ENCODE assay signal across 8 cellular contexts in genomic region chr2:86037141-86037794, GRCh38.
A peak's percentile ranks its signal among the peaks of the same experiment; 100 is the strongest.
DNase-seq lines count a peak whose midpoint lies in the region; ATAC-seq, FAIRE-seq and TF ChIP-seq lines count a peak whose summit lies in the region.

No MANE protein-coding gene starts in this region.

- H3K27me3 ChIP-seq in mammary epithelial cell (ENCODE audit: insufficient read depth, low read length), result no peaks in the 10 kb centered on the region
- H3K27me3 ChIP-seq in left lung, result no peaks in the 10 kb centered on the region

- DNase-seq in GM04504 (ENCODE audit: low read depth), result peak; percentile 93
- no peak for DNase-seq in T-helper 17 cell
- peak; percentile 15 for DNase-seq in mammary epithelial cell
- peak; percentile 79 to 89 for DNase-seq in left lung
- peak; percentile 43 for DNase-seq in stimulated activated CD8-positive, alpha-beta memory T cell treated with anti-CD3 and anti-CD28 coated beads, Interleukin-4, amount 100 ng/mL, for 24 hours (ENCODE audit: low read depth)
- DNase-seq in urothelium cell line (ENCODE audit: low spot score), result no peak

- H2AFZ ChIP-seq in mammary epithelial cell (ENCODE audit: low read depth, low read length), result no peak overlapping the region

- no peak overlapping the region for H3K4me3 ChIP-seq in mammary epithelial cell (replicated peaks in 1 of 3; ENCODE audit: insufficient read depth in 1 of 3, low read depth in 2 of 3, low read length in 3 of 3)
- H3K4me3 ChIP-seq in left lung, result no peak overlapping the region

- peaks cover 23% of the 10 kb centered on the region for H3K36me3 ChIP-seq in mammary epithelial cell (ENCODE audit: insufficient read depth, low read length)
- H3K36me3 ChIP-seq in left lung, result peaks cover 0 to 53% of the 10 kb centered on the region in 2 donors

- no peak overlapping the region for H3K9ac ChIP-seq in mammary epithelial cell (ENCODE audit: insufficient read depth, low read length)

- intact Hi-C loops in mammary epithelial cell (cut with micrococcal nuclease) (loop anchor here (1.0 kb wide), 1 partner anchor 210 kb away; no protein-coding TSS in a partner anchor), left lung (cut with DNase I) (no loop called here)

- WGBS in mammary epithelial cell (ENCODE audit: low coverage, missing lambda C conversion rate), result 83% methylated on average over 7 of the region's 12 CpGs

- H3K4me3 Mint-ChIP-seq in T-helper 17 cell, result peak overlapping the region; percentile 84

- no peak for ATAC-seq in T-helper 17 cell
- ATAC-seq in left lung, result peak; percentile 71
- no peak for ATAC-seq in HG03432 (IDR thresholded peaks at IDR 0.05; ENCODE audit: unreplicated experiment)
- no peak for ATAC-seq in HG02571 (IDR thresholded peaks at IDR 0.05; ENCODE audit: unreplicated experiment)

- in situ Hi-C loops in mammary epithelial cell (cut with MboI; ENCODE audit: low sequenced_read_pairs in 2 of 2), result no loop called here

- H3K27ac Mint-ChIP-seq in T-helper 17 cell, result peak overlapping the region; percentile 98

- H3K27ac ChIP-seq in mammary epithelial cell (ENCODE audit: insufficient read depth, low read depth, low read length), result no peak overlapping the region
- H3K27ac ChIP-seq in left lung, result peak overlapping the region; percentile 90 to 97

- H3K4me2 ChIP-seq in mammary epithelial cell (ENCODE audit: insufficient read depth, low read depth, low read length), result no peak overlapping the region

- TF ChIP-seq CTCF in mammary epithelial cell (conservative IDR thresholded peaks at IDR 0.05 in 1 of 2, IDR thresholded peaks at IDR 0.05 in 1 of 2; ENCODE audit: extremely low read depth in 1 of 2, insufficient read depth in 1 of 2, low read depth in 1 of 2, low read length in 2 of 2) (no peak), left lung (IDR thresholded peaks at IDR 0.05) (no peak)

- peaks cover 63% of the 10 kb centered on the region for H3K4me1 Mint-ChIP-seq in T-helper 17 cell

- CTCF ChIA-PET in mammary epithelial cell (lab: Charles Lee; ENCODE audit: low non-redundant PET), result interaction anchor here (1.0 to 1.7 kb wide), 2 partner anchors 148 to 210 kb away, joined by 3 to 6 read pairs; no protein-coding TSS in a partner anchor

- FAIRE-seq in urothelium cell line (lab: Jason Lieb, UNC), result no peak

- H3K9me3 ChIP-seq in T-helper 17 cell (ENCODE audit: control insufficient read depth, low read length, poor library complexity, severe bottlenecking) (no peaks in the 10 kb centered on the region), mammary epithelial cell (replicated peaks; ENCODE audit: insufficient read depth, low read length) (no peaks in the 10 kb centered on the region), left lung (no peaks in the 10 kb centered on the region)

- H3K36me3 Mint-ChIP-seq in T-helper 17 cell (ENCODE audit: low read depth), result peaks cover 3% of the 10 kb centered on the region

- dilution Hi-C loops in mammary epithelial cell (cut with HindIII; ENCODE audit: low sequenced_read_pairs), result loop anchor here (5.0 kb wide), 1 partner anchor 45 kb away; no protein-coding TSS in a partner anchor

- H4K20me1 ChIP-seq in mammary epithelial cell (ENCODE audit: insufficient read depth, low read length), result no peaks in the 10 kb centered on the region

- H3K27me3 Mint-ChIP-seq in T-helper 17 cell, result no peaks in the 10 kb centered on the region

- H3K79me2 ChIP-seq in mammary epithelial cell (ENCODE audit: insufficient read depth, low read length), result no peaks in the 10 kb centered on the region

- no TSS peak for BruUV-seq in mammary epithelial cell (replicated peaks; lab: Mats Ljungman, UMichigan)

- H3K4me1 ChIP-seq in mammary epithelial cell (ENCODE audit: insufficient read depth, low read length) (peaks cover 27% of the 10 kb centered on the region), left lung (peaks cover 43 to 49% of the 10 kb centered on the region in 2 donors)

Comparison
In these comparisons a context has a peak if more than half of its experiments do, and no peak if none do; other contexts are left out.
1. DNase-seq: peak in GM04504 (single experiment), mammary epithelial cell (single experiment), left lung (2 of 2) and stimulated activated CD8-positive, alpha-beta memory T cell treated with anti-CD3 and anti-CD28 coated beads, Interleukin-4, amount 100 ng/mL, for 24 hours (single experiment); none in T-helper 17 cell (0 of 3) and urothelium cell line (single experiment).